In genomic region chr17:78378225-78379133, GRCh38 we compare ENCODE assay signal across 8 cellular contexts. TPM values are rescaled to one million over a fixed set of nuclear protein-coding genes. Genes with fewer than 3 reads are reported as not detected.
DNase-seq lines count a peak whose midpoint lies in the region; TF ChIP-seq lines count a peak whose summit lies in the region.

PGS1 (plus strand) TSS chr17:78378649; CDS start chr17:78378666, 17 bp downstream.

- peak within 1 kb of the TSS; percentile 83 for H2AFZ ChIP-seq in SU-DHL-6 (ENCODE audit: low read depth, low read length, severe bottlenecking)

- H3K4me1 ChIP-seq in ovary (ENCODE audit: insufficient read depth): peaks cover 1% of the 10 kb centered on the region
- peaks cover 0 to 47% (median 28%) of the 10 kb centered on the region in 4 donors for H3K4me1 ChIP-seq in tibial artery

- peaks cover 19% of the 10 kb centered on the region for H3K36me3 Mint-ChIP-seq in activated naive CD8-positive, alpha-beta T cell treated with anti-CD3 and anti-CD28 coated beads for 36 hours

- H3K27ac ChIP-seq in KOPT-K1 (ENCODE audit: low read depth, low read length, poor library complexity, severe bottlenecking) (peak within 1 kb of the TSS; percentile 74), SU-DHL-6 (ENCODE audit: low read depth, low read length) (no peak within 1 kb of the TSS), ovary (peak within 1 kb of the TSS; percentile 42 to 47), tibial artery (peak within 1 kb of the TSS; percentile 85 to 88)

- intact Hi-C loops in head of caudate nucleus (cut with DNase I): no loop called here
- intact Hi-C loops in ovary (cut with DNase I): loop anchor here in 1 of 4 donors (10.0 kb wide), 1 partner anchor 254 kb away; the partner anchor contains the start of gene TMC6
- intact Hi-C loops in tibial artery (cut with DNase I; ENCODE audit: low total_unique reads): no loop called here

- no peaks in the 10 kb centered on the region; the same call in 1 of the 2 replicates for H4K20me1 ChIP-seq in SU-DHL-6 (ENCODE audit: low read depth, low read length)

- no peaks in the 10 kb centered on the region for H3K27me3 ChIP-seq in SU-DHL-6 (ENCODE audit: low read length)
- H3K27me3 ChIP-seq in ovary: no peaks in the 10 kb centered on the region
- H3K27me3 ChIP-seq in tibial artery: no peaks in the 10 kb centered on the region

- peaks cover 47% of the 10 kb centered on the region for H3K79me2 ChIP-seq in SU-DHL-6 (ENCODE audit: insufficient read depth, low read length)

- H3K4me3 ChIP-seq in AG10803 (ENCODE audit: low read length) (peak within 1 kb of the TSS; percentile 90), SU-DHL-6 (ENCODE audit: insufficient read depth, low read length, poor library complexity, severe bottlenecking) (peak within 1 kb of the TSS; percentile 96), ovary (peak within 1 kb of the TSS; percentile 95), tibial artery (peak within 1 kb of the TSS; percentile 91 to 94)

- H3K4me2 ChIP-seq in SU-DHL-6 (ENCODE audit: low read depth, low read length, poor library complexity, severe bottlenecking): peak within 1 kb of the TSS; percentile 92

- no peaks in the 10 kb centered on the region for H3F3A ChIP-seq in SU-DHL-6 (ENCODE audit: insufficient read depth)

- H3K9me3 ChIP-seq in KOPT-K1 (ENCODE audit: insufficient read depth, low read length, poor library complexity, severe bottlenecking) (no peaks in the 10 kb centered on the region), SU-DHL-6 (ENCODE audit: insufficient read depth, low read length) (no peaks in the 10 kb centered on the region), ovary (no peaks in the 10 kb centered on the region), tibial artery (no peaks in the 10 kb centered on the region)

- H3K27ac Mint-ChIP-seq in activated naive CD8-positive, alpha-beta T cell treated with anti-CD3 and anti-CD28 coated beads for 36 hours: peak within 1 kb of the TSS; percentile 95

- H3K9me2 ChIP-seq in SU-DHL-6 (replicated peaks; ENCODE audit: insufficient read depth, low read length): no peaks in the 10 kb centered on the region

- H3K27me3 Mint-ChIP-seq in activated naive CD8-positive, alpha-beta T cell treated with anti-CD3 and anti-CD28 coated beads for 36 hours: no peaks in the 10 kb centered on the region

- H3K36me3 ChIP-seq in KOPT-K1 (ENCODE audit: insufficient read depth, low read length) (peaks cover 27% of the 10 kb centered on the region), SU-DHL-6 (ENCODE audit: low read length) (no peaks in the 10 kb centered on the region), ovary (no peaks in the 10 kb centered on the region), tibial artery (no peaks in the 10 kb centered on the region)

- no peak for TF ChIP-seq CTCF in AG10803 (conservative IDR thresholded peaks at IDR 0.05; ENCODE audit: low read length)
- TF ChIP-seq CTCF in SU-DHL-6 (IDR thresholded peaks at IDR 0.05; ENCODE audit: insufficient read depth, low read length, poor library complexity, severe bottlenecking): no peak
- TF ChIP-seq CTCF in ovary (IDR thresholded peaks at IDR 0.05): peak in 1 of 3 donors; percentile 24
- peak in 1 of 2 experiments; percentile 13 for TF ChIP-seq CTCF in tibial artery (IDR thresholded peaks at IDR 0.05)

- 1% methylated on average over 65 to 89 of the region's 89 CpGs for WGBS in ovary, 3 donors

- peak within 1 kb of the TSS; percentile 99 for H3K4me3 Mint-ChIP-seq in activated naive CD8-positive, alpha-beta T cell treated with anti-CD3 and anti-CD28 coated beads for 36 hours

- peaks cover 46% of the 10 kb centered on the region for H3K4me1 Mint-ChIP-seq in activated naive CD8-positive, alpha-beta T cell treated with anti-CD3 and anti-CD28 coated beads for 36 hours

- TF ChIP-seq POLR2A in GM19099 (IDR thresholded peaks at IDR 0.05; ENCODE audit: extremely low read depth, insufficient read length, low read depth) (peak; percentile 75), ovary (IDR thresholded peaks at IDR 0.05) (peak; percentile 69)

- H3K9ac ChIP-seq in SU-DHL-6 (ENCODE audit: low read length): peak within 1 kb of the TSS; percentile 90

- no peak for TF ChIP-seq EP300 in ovary (IDR thresholded peaks at IDR 0.05)

- no peaks in the 10 kb centered on the region for H3K9me3 Mint-ChIP-seq in activated naive CD8-positive, alpha-beta T cell treated with anti-CD3 and anti-CD28 coated beads for 36 hours

- peak; percentile 73 for DNase-seq in AG10803 (ENCODE audit: low read depth)
- DNase-seq in activated naive CD8-positive, alpha-beta T cell treated with anti-CD3 and anti-CD28 coated beads for 36 hours: peak; percentile 87
- peak; percentile 57 to 93 (median 85) for DNase-seq in head of caudate nucleus
- peak; percentile 70 to 87 (median 82) for DNase-seq in ovary
- peak; percentile 70 to 84 for DNase-seq in tibial artery

RNA-seq across cellular contexts. Expression of gene PGS1, which starts in this region (rescaled TPM):
- total RNA-seq in activated naive CD8-positive, alpha-beta T cell treated with anti-CD3 and anti-CD28 coated beads for 36 hours: 10 to 100 TPM; 39.1 to 43.7 TPM
- 10 to 100 TPM; 27.2 to 50.2 (median 37.6) TPM for total RNA-seq in ovary
- 10 to 100 TPM; 13.5 to 28.7 TPM for polyA plus RNA-seq in ovary
